ENCODE assay signal across 8 cellular contexts in the genomic region with DNA sequence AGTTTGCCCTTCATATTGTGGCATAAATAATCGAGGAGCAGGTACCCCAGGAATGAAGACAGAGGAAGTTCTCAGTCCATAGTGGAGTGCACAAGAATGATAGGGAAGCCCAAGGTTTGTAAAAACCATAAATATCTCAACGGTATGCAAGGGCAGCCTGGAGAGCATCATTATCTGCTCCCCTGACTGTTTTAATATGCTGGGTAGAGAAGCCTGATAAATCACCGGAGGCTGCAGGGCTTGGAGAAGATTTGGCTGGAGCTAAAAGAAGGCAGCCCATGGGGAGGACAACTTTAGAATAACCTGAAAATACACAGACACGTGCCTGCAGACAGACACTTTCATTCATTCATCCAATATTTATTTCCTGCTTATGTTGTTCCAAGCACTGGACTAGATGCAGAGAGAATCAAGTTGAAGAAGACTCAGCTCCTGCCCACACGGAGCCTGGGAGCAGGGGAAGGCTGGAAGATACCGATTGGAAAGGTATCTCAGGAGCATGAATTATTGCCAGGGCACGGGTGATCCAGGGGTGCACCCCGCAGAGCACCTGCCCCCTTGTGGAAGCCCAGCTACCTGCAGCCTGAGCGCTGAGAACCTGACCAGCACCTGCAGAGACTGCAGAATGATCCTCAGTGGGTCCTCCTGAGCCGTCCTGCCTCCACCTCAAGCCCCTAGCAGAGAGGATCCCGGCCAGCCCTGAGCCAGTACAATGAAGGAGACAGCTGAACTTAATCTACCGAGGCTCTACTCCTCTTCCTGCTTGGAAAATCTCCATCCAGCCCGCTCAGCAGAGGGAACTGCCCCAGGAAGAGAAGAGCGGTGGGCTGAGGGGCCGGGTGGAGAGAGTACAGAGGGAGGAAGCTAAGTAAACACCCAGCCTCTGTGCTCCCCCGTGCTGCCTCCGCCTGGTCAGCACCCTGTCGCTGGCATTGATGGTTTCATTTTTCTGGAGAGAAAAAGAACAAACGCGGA.
DNase-seq lines count a peak whose midpoint lies in the region; ATAC-seq and TF ChIP-seq lines count a peak whose summit lies in the region.

No MANE protein-coding gene starts in this region.

- no peaks in the 10 kb centered on the region for H3K9me3 ChIP-seq in gastrocnemius medialis

- no peak for TF ChIP-seq POLR2A in gastrocnemius medialis (IDR thresholded peaks at IDR 0.05)

- in situ Hi-C loops in gastrocnemius medialis (cut with MboI; ENCODE audit: low sequenced_read_pairs in 4 of 4) = no loop called here

- H3K9me3 Mint-ChIP-seq in glutamatergic neuron (ENCODE audit: unreplicated experiment) = no peaks in the 10 kb centered on the region

- no peak overlapping the region for H3K27ac Mint-ChIP-seq in glutamatergic neuron (ENCODE audit: unreplicated experiment)

- TF ChIP-seq CTCF in glutamatergic neuron (IDR thresholded peaks at IDR 0.05; ENCODE audit: partially characterized antibody, unreplicated experiment) (peak; percentile 85), gastrocnemius medialis (IDR thresholded peaks at IDR 0.05 in 4 of 5, conservative IDR thresholded peaks at IDR 0.05 in 1 of 5) (peak in 3 of 5 experiments; percentile 15 to 50 (median 33))

- peaks cover 3% of the 10 kb centered on the region for H3K27me3 Mint-ChIP-seq in glutamatergic neuron (ENCODE audit: unreplicated experiment)

- no peaks in the 10 kb centered on the region for H3K36me3 Mint-ChIP-seq in glutamatergic neuron (ENCODE audit: unreplicated experiment)

- peaks cover 0 to 16% (median 5%) of the 10 kb centered on the region in 3 donors for H3K27me3 ChIP-seq in gastrocnemius medialis

- H3K4me1 Mint-ChIP-seq in glutamatergic neuron (ENCODE audit: low read depth, unreplicated experiment) = no peaks in the 10 kb centered on the region

- no peak overlapping the region for H3K4me3 ChIP-seq in gastrocnemius medialis

- ATAC-seq in HG02885 (IDR thresholded peaks at IDR 0.05; ENCODE audit: poor library complexity, unreplicated experiment) (peak; percentile 59), gastrocnemius medialis (no peak), HG02763 (IDR thresholded peaks at IDR 0.05; ENCODE audit: unreplicated experiment) (no peak)

- intact Hi-C loops in gastrocnemius medialis (cut with DNase I; ENCODE audit: low total_unique reads) = no loop called here

- peak; percentile 66 for DNase-seq in Daoy (ENCODE audit: low read depth)
- peak; percentile 14 for DNase-seq in NOMO-1 treated with dmso at 0.1 percent for 144 hours (lab: John Stamatoyannopoulos, UW; ENCODE audit: unreplicated experiment)
- DNase-seq in activated T-cell treated with anti-CD3 and anti-CD28 coated beads, Interleukin-2, amount 50 U/mL, for 48 hours = peak; percentile 75 to 80
- peak; percentile 80 for DNase-seq in glutamatergic neuron
- no peak for DNase-seq in gastrocnemius medialis
- DNase-seq in occipital lobe (lab: John Stamatoyannopoulos, UW) = no peak

- H3K36me3 ChIP-seq in gastrocnemius medialis = no peaks in the 10 kb centered on the region

- no peaks in the 10 kb centered on the region for H3K4me1 ChIP-seq in gastrocnemius medialis

- no peak overlapping the region for H3K4me3 Mint-ChIP-seq in glutamatergic neuron (ENCODE audit: unreplicated experiment)

- no peak overlapping the region for H3K27ac ChIP-seq in gastrocnemius medialis

Comparison
In these comparisons a context has a peak if more than half of its experiments do, and no peak if none do; other contexts are left out.
1. DNase-seq: peak in Daoy (single experiment), NOMO-1 treated with dmso at 0.1 percent for 144 hours (single experiment), activated T-cell treated with anti-CD3 and anti-CD28 coated beads, Interleukin-2, amount 50 U/mL, for 48 hours (2 of 2) and glutamatergic neuron (single experiment); none in gastrocnemius medialis (0 of 2) and occipital lobe (single experiment).